In genomic region chr2:176178807-176179271, GRCh38 we compare ENCODE assay signal across 12 cellular contexts. TPM values are rescaled to one million over a fixed set of nuclear protein-coding genes. Genes with fewer than 3 reads are reported as not detected.
DNase-seq lines count a peak whose midpoint lies in the region; ATAC-seq and TF ChIP-seq lines count a peak whose summit lies in the region.
"Had no signal": no experiment of that assay in that cellular context is flagged by ENCODE, and none has a peak within 500 bp of the region (broad histone marks: within the 10 kb centered on the region; RNA-seq: fewer than 3 reads in every experiment).

No MANE protein-coding gene starts in this region.

- H3K27me3 ChIP-seq in NT2/D1 (ENCODE audit: insufficient read depth, insufficient read length) (peaks cover 100% of the 10 kb centered on the region), foreskin keratinocyte (peaks cover 96% of the 10 kb centered on the region)

- DNase-seq in GM12865 (ENCODE audit: low read depth) (no peak), NT2/D1 (ENCODE audit: low read depth, low spot score) (no peak), foreskin keratinocyte (peak in 1 of 2 donors; percentile 41), retina (peak; percentile 23), NCI-H345 treated with DMSO at 0.1 percent for 48 hours (lab: John Stamatoyannopoulos, UW; ENCODE audit: unreplicated experiment) (no peak), substantia nigra (lab: John Stamatoyannopoulos, UW) (no peak)
- DNase-seq: activated CD8-positive, alpha-beta memory T cell treated with anti-CD3 and anti-CD28 coated beads, Interleukin-2, amount 50 U/mL, for 4 hours; stimulated activated naive CD4-positive, alpha-beta T cell; T-helper 9 cell had no signal

- H3K9me3 ChIP-seq in NT2/D1 (ENCODE audit: insufficient read depth, low read length), result no peaks in the 10 kb centered on the region

- peak overlapping the region; percentile 52; the same call in 1 of the 2 replicates for H3K4me3 ChIP-seq in GM12865 (ENCODE audit: low read depth, low read length)
- no peak overlapping the region for H3K4me3 ChIP-seq in NT2/D1 (ENCODE audit: insufficient read length, low read depth)

- H3K9ac ChIP-seq in NT2/D1 (ENCODE audit: insufficient read length, low read depth), result peak overlapping the region; percentile 62

- TF ChIP-seq CTCF in GM12865 (IDR thresholded peaks at IDR 0.05; ENCODE audit: insufficient read depth, low read depth, low read length, missing control alignments) (no peak), foreskin keratinocyte (conservative IDR thresholded peaks at IDR 0.05) (no peak)

- H3K27ac ChIP-seq in foreskin keratinocyte (no peak overlapping the region), substantia nigra (ENCODE audit: low read depth, low read length, poor library complexity, severe bottlenecking) (no peak overlapping the region)

- ATAC-seq in foreskin keratinocyte (peak; percentile 10), HG03196 (IDR thresholded peaks at IDR 0.05; ENCODE audit: unreplicated experiment) (no peak), GM21723 (IDR thresholded peaks at IDR 0.05; ENCODE audit: unreplicated experiment) (no peak)

- no peaks in the 10 kb centered on the region for H3K36me3 ChIP-seq in NT2/D1 (ENCODE audit: insufficient read depth, insufficient read length, low read length)

- H3K4me1 ChIP-seq in NT2/D1 (ENCODE audit: insufficient read depth, insufficient read length), result peaks cover 8% of the 10 kb centered on the region
- H3K4me1 ChIP-seq in foreskin keratinocyte, result no peaks in the 10 kb centered on the region

RNA-seq across cellular contexts. Expression of gene HOXD1, which starts 9.6 kb away (rescaled TPM):
- not detected in 2 replicates for total RNA-seq in foreskin keratinocyte
- 0.04 TPM in 1 of 2 replicates, not detected in the other for polyA plus RNA-seq in foreskin keratinocyte
- polyA plus RNA-seq: IgD-negative memory B cell had no signal

RNA-seq across cellular contexts. Expression of gene HOXD3, which starts 21.7 kb away (rescaled TPM):
- total RNA-seq in foreskin keratinocyte, result 0.32 and 1.2 TPM in 2 replicates
- polyA plus RNA-seq in foreskin keratinocyte, result 0.23 and 0.45 TPM in 2 replicates
- polyA plus RNA-seq: IgD-negative memory B cell had no signal

RNA-seq across cellular contexts. Expression of gene HOXD4, which starts 27.5 kb away (rescaled TPM):
- 0.32 and 0.82 TPM in 2 replicates for total RNA-seq in foreskin keratinocyte
- 0.39 and 0.83 TPM in 2 replicates for polyA plus RNA-seq in foreskin keratinocyte
- polyA plus RNA-seq: IgD-negative memory B cell had no signal

RNA-seq across cellular contexts. Expression of gene HOXD8, which starts 49.3 kb away (rescaled TPM):
- 6.5 and 10.8 TPM in 2 replicates for total RNA-seq in foreskin keratinocyte
- polyA plus RNA-seq in foreskin keratinocyte, result 7.0 and 9.7 TPM in 2 replicates
- polyA plus RNA-seq: IgD-negative memory B cell had no signal

RNA-seq across cellular contexts. Expression of gene HOXD9, which starts 56.3 kb away (rescaled TPM):
- 0.14 and 0.37 TPM in 2 replicates for total RNA-seq in foreskin keratinocyte
- 0.21 and 0.47 TPM in 2 replicates for polyA plus RNA-seq in foreskin keratinocyte
- polyA plus RNA-seq: IgD-negative memory B cell had no signal
